7 cellular contexts compared by ENCODE assay signal in the genomic region with DNA sequence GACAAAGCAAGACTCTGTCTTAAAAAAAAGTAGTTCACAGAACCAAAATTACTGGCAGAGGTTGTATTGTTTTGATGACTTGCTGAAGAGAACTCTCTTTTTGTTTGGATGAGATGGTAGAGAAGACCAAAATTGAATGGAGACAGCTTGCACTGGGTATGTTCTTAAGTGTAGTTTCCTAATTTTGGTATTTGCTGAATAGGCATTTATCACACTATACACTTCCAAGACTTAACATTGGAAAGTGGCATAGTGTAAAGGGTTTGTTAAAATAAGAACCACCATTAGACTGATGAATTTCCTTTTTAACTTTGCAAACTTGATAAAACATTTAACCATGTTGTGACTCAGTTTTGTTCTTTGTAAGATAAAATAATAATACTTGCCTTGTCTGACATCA.
"Had no signal": no experiment of that assay in that cellular context is flagged by ENCODE, and none has a peak within 500 bp of the region (broad histone marks: within the 10 kb centered on the region; RNA-seq: fewer than 3 reads in every experiment).

No MANE protein-coding gene starts in this region.

- DNase-seq: GM23248, GOT3, H9, HCEC 1CT, KG1 had no signal

- FAIRE-seq: H54 had no signal

- H3K4me3 ChIP-seq: GM23248 had no signal

- H3K27ac ChIP-seq: GM23248, HL-60 had no signal

- H2AFZ ChIP-seq: GM23248 had no signal

- H3K9ac ChIP-seq: GM23248 had no signal
